Comparison of ENCODE assay signal across 8 cellular contexts in genomic region chr4:113683143-113683542, GRCh38.
DNase-seq lines count a peak whose midpoint lies in the region; ATAC-seq and TF ChIP-seq lines count a peak whose summit lies in the region.

No MANE protein-coding gene starts in this region.

- 84 to 93% (median 90%) methylated on average over 3 of the region's 3 CpGs for WGBS in adrenal gland, 4 donors

- no peaks in the 10 kb centered on the region for H3K27me3 ChIP-seq in OCI-LY3 (ENCODE audit: low read depth, low read length)
- H3K27me3 ChIP-seq in adrenal gland, result no peaks in the 10 kb centered on the region

- H3K4me3 ChIP-seq in OCI-LY3 (ENCODE audit: low read length) (peak overlapping the region; percentile 38), adrenal gland (no peak overlapping the region)

- TF ChIP-seq POLR2A in adrenal gland (IDR thresholded peaks at IDR 0.05), result no peak

- DNase-seq in activated naive CD4-positive, alpha-beta T cell treated with anti-CD3 and anti-CD28 coated beads, Interleukin-2, amount 50 U/mL, for 16 hours, result peak; percentile 79
- DNase-seq in stimulated activated CD4-positive, alpha-beta T cell treated with anti-CD3 and anti-CD28 coated beads, Interleukin-1b, Interleukin-23, amount 100 ng/mL, for 4 hours (ENCODE audit: low read depth in 2 of 2), result peak; percentile 44 to 56
- DNase-seq in adrenal gland (no peak), NCI-H1694 treated with DMSO at 0.1 percent for 48 hours (lab: John Stamatoyannopoulos, UW) (no peak), COLO829 (ENCODE audit: low spot score) (no peak)

- peaks cover 7% of the 10 kb centered on the region; the same call in 1 of the 2 replicates for H3K9me3 ChIP-seq in OCI-LY3 (ENCODE audit: insufficient read depth, low read length)
- H3K9me3 ChIP-seq in adrenal gland (replicated peaks in 1 of 3), result no peaks in the 10 kb centered on the region

- intact Hi-C loops in adrenal gland (cut with DNase I), result loop anchor here in 1 of 2 donors (10.0 kb wide), 2 partner anchors 72 to 138 kb away; no protein-coding TSS in a partner anchor

- peak; percentile 98 for ATAC-seq in GM18909 (IDR thresholded peaks at IDR 0.05; ENCODE audit: poor library complexity, unreplicated experiment)
- peak; percentile 99 for ATAC-seq in HG02884 (IDR thresholded peaks at IDR 0.05; ENCODE audit: unreplicated experiment)

- H3K9ac ChIP-seq in OCI-LY3 (ENCODE audit: low read length), result no peak overlapping the region

- no peaks in the 10 kb centered on the region for H4K20me1 ChIP-seq in OCI-LY3 (ENCODE audit: insufficient read depth, low read length)

- H3K4me1 ChIP-seq in OCI-LY3 (ENCODE audit: low read length) (peaks cover 29% of the 10 kb centered on the region), adrenal gland (replicated peaks in 1 of 2) (peaks cover 0 to 15% of the 10 kb centered on the region in 2 donors)

- H3K36me3 ChIP-seq in OCI-LY3 (replicated peaks; ENCODE audit: low read depth, low read length) (peaks cover 18% of the 10 kb centered on the region), adrenal gland (replicated peaks in 1 of 2) (no peaks in the 10 kb centered on the region)

- peak overlapping the region; percentile 69 for H3K4me2 ChIP-seq in OCI-LY3 (ENCODE audit: low read length)

- no peak overlapping the region for H2AFZ ChIP-seq in OCI-LY3 (ENCODE audit: low read depth, low read length)

- TF ChIP-seq CTCF in OCI-LY3 (IDR thresholded peaks at IDR 0.05; ENCODE audit: low read depth, low read length) (no peak), adrenal gland (IDR thresholded peaks at IDR 0.05) (no peak)

- no peaks in the 10 kb centered on the region for H3K79me2 ChIP-seq in OCI-LY3 (ENCODE audit: low read length)

- H3K27ac ChIP-seq in OCI-LY3 (ENCODE audit: low read length) (peak overlapping the region; percentile 68), adrenal gland (no peak overlapping the region)

Comparison
In these comparisons a context has a peak if more than half of its experiments do, and no peak if none do; other contexts are left out.
1. DNase-seq: peak in activated naive CD4-positive, alpha-beta T cell treated with anti-CD3 and anti-CD28 coated beads, Interleukin-2, amount 50 U/mL, for 16 hours (single experiment) and stimulated activated CD4-positive, alpha-beta T cell treated with anti-CD3 and anti-CD28 coated beads, Interleukin-1b, Interleukin-23, amount 100 ng/mL, for 4 hours (2 of 2); none in adrenal gland (0 of 7), NCI-H1694 treated with DMSO at 0.1 percent for 48 hours (single experiment) and COLO829 (single experiment).